23 cellular contexts compared by ENCODE assay signal in genomic region chr11:113506893-113507292, GRCh38. TPM values are rescaled to one million over a fixed set of nuclear protein-coding genes. Genes with fewer than 3 reads are reported as not detected.
"Had no signal": no experiment of that assay in that cellular context is flagged by ENCODE, and none has a peak within 500 bp of the region (broad histone marks: within the 10 kb centered on the region; RNA-seq: fewer than 3 reads in every experiment).

No MANE protein-coding gene starts in this region.

- H3K4me2 ChIP-seq: hepatocyte had no signal

- H3K4me3 ChIP-seq: colonic mucosa, esophagus squamous epithelium, hepatocyte, lung, prostate gland, right lobe of liver, testis, tibial nerve had no signal

- H3K4me1 ChIP-seq: colonic mucosa, esophagus squamous epithelium, prostate gland, right lobe of liver, testis had no signal

- H3K36me3 ChIP-seq: colonic mucosa, esophagus squamous epithelium, prostate gland, right lobe of liver, tibial nerve had no signal

- H3K27me3 ChIP-seq: colonic mucosa, hepatocyte, right lobe of liver, testis, tibial nerve had no signal

- ATAC-seq: left colon; right lobe of liver; stimulated activated effector memory CD8-positive, alpha-beta T cell treated with anti-CD3 and anti-CD28 coated beads, Interleukin-12 subunit alpha, Interleukin-12 subunit beta, amount 100 ng/mL, for 72 hours; stimulated activated naive CD8-positive, alpha-beta T cell treated with anti-CD3 and anti-CD28 coated beads, Interleukin-15, Interleukin-2, amounts not matched to agents 100 U/mL and 50 U/mL, for 24 hours had no signal

- H3K9ac ChIP-seq: parathyroid adenoma had no signal

- H3K9me3 ChIP-seq: colonic mucosa, esophagus squamous epithelium, prostate gland, right lobe of liver, testis, tibial nerve had no signal

- H3K27ac ChIP-seq: colonic mucosa, esophagus squamous epithelium, hepatocyte, parathyroid adenoma, prostate gland, right lobe of liver had no signal

- H2AFZ ChIP-seq: hepatocyte, parathyroid adenoma had no signal

- FAIRE-seq: endometrium had no signal

- H3K79me2 ChIP-seq: hepatocyte, parathyroid adenoma had no signal

- DNase-seq: cerebellar nuclear complex; colonic mucosa; effector memory CD4-positive, alpha-beta T cell; esophagus squamous epithelium; foreskin melanocyte; left colon; left ventricle myocardium superior; naive B cell; occipital lobe; right lobe of liver; stimulated activated CD4-positive, alpha-beta T cell treated with anti-CD3 and anti-CD28 coated beads, Interleukin-4, amount 100 ng/mL, for 1 hour; stimulated activated CD8-positive, alpha-beta memory T cell treated with anti-CD3 and anti-CD28 coated beads, Interleukin-4, amount 100 ng/mL, for 48 hours; stimulated activated naive CD8-positive, alpha-beta T cell treated with anti-CD3 and anti-CD28 coated beads, Interleukin-15, Interleukin-2, amounts not matched to agents 100 U/mL and 50 U/mL, for 24 hours; testis had no signal

RNA-seq across cellular contexts. Expression of gene DRD2, which starts 31.7 kb away (rescaled TPM):
- total RNA-seq: dermis microvascular lymphatic vessel endothelial cell, left ventricle myocardium superior, occipital lobe, renal cortical epithelial cell had no signal
